Comparison of ENCODE assay signal across 8 cellular contexts in genomic region chr6:36986704-36987047, GRCh38. TPM values are rescaled to one million over a fixed set of nuclear protein-coding genes. Genes with fewer than 3 reads are reported as not detected.
DNase-seq lines count a peak whose midpoint lies in the region; ATAC-seq and TF ChIP-seq lines count a peak whose summit lies in the region.

No MANE protein-coding gene starts in this region.

- CTCF ChIA-PET in AG04450 (lab: Charles Lee), result interaction anchor here (1.5 to 2.3 kb wide), 2 partner anchors 31 to 101 kb away, joined by 5 to 11 read pairs; no protein-coding TSS in a partner anchor
- CTCF ChIA-PET in HEK293 (lab: Yijun Ruan, JAX), result interaction anchor here (1.0 to 5.1 kb wide), 2 partner anchors 32 to 227 kb away, joined by 3 to 41 read pairs; no protein-coding TSS in a partner anchor

- ATAC-seq in HG03095 (IDR thresholded peaks at IDR 0.05; ENCODE audit: unreplicated experiment), result no peak

- H3K36me3 ChIP-seq in HEK293 (ENCODE audit: control insufficient read depth in 2 of 2, insufficient read depth in 1 of 2, low read length in 2 of 2) (peaks cover 0 to 6% of the 10 kb centered on the region in 2 experiments; a peak in 2 of 3 replicates), liver (ENCODE audit: control insufficient read depth in 4 of 4, insufficient read depth in 3 of 4, low read depth in 1 of 4, low read length in 3 of 4) (no peaks in the 10 kb centered on the region), tibial nerve (no peaks in the 10 kb centered on the region)

- TF ChIP-seq CTCF in AG04450 (IDR thresholded peaks at IDR 0.05; ENCODE audit: low read depth, low read length) (no peak), HEK293 (tag by site-specific recombination; IDR thresholded peaks at IDR 0.05) (no peak), liver (IDR thresholded peaks at IDR 0.05; ENCODE audit: low read depth, low read length, missing input control) (no peak), tibial nerve (IDR thresholded peaks at IDR 0.05) (no peak)

- H3K27me3 ChIP-seq in AG04450 (ENCODE audit: control insufficient read depth, insufficient read depth, low read length) (peaks cover 4% of the 10 kb centered on the region), liver (ENCODE audit: control insufficient read depth in 4 of 4, insufficient read depth in 4 of 4, low read length in 3 of 4) (no peaks in the 10 kb centered on the region), tibial nerve (no peaks in the 10 kb centered on the region)

- peak overlapping the region; percentile 94 to 97 for H3K9ac ChIP-seq in liver (ENCODE audit: low read depth in 1 of 2, low read length in 2 of 2)

- TF ChIP-seq RAD21 in liver (IDR thresholded peaks at IDR 0.05), result no peak

- no peak for TF ChIP-seq POLR2A in tibial nerve (IDR thresholded peaks at IDR 0.05)

- H3K27ac ChIP-seq in AG04450 (ENCODE audit: low read depth, low read length), result peak overlapping the region; percentile 69
- H3K27ac ChIP-seq in HEK293 (ENCODE audit: extremely low read depth, low read depth, low read length), result peak overlapping the region; percentile 92
- peak overlapping the region; percentile 2 for H3K27ac ChIP-seq in adipose tissue (ENCODE audit: low read depth, low read length)
- peak overlapping the region; percentile 86 to 97 for H3K27ac ChIP-seq in liver (ENCODE audit: low read depth in 1 of 2, low read length in 2 of 2)
- peak overlapping the region; percentile 91 to 98 (median 98) for H3K27ac ChIP-seq in tibial nerve

- POLR2A ChIA-PET in AG04450 (lab: Yijun Ruan, JAX) (interaction anchor here (0.7 to 1.5 kb wide), 14 partner anchors 8 to 221 kb away, joined by 3 to 14 read pairs (median 4); partner anchors contain the start of gene PPIL1), HEK293 (lab: Yijun Ruan, JAX) (interaction anchor here (0.8 to 1.8 kb wide), 24 partner anchors 10 to 406 kb away, joined by 3 to 20 read pairs (median 4); partner anchors contain the start of genes C6orf89, CDKN1A, PPIL1 and TBC1D22B)

- H3K4me1 ChIP-seq in HEK293 (ENCODE audit: control insufficient read depth, insufficient read depth, low read length) (peaks cover 9% of the 10 kb centered on the region), liver (ENCODE audit: control insufficient read depth in 4 of 4, insufficient read depth in 4 of 4, low read length in 3 of 4) (peaks cover 6 to 30% (median 17%) of the 10 kb centered on the region in 4 donors), tibial nerve (peaks cover 0 to 46% (median 25%) of the 10 kb centered on the region in 4 donors)

- H3K9me3 ChIP-seq in AG04450 (ENCODE audit: control insufficient read depth, insufficient read depth, low read length), result no peaks in the 10 kb centered on the region
- H3K9me3 ChIP-seq in HEK293 (ENCODE audit: control insufficient read depth, insufficient read depth, low read depth, low read length), result no peaks in the 10 kb centered on the region
- no peaks in the 10 kb centered on the region for H3K9me3 ChIP-seq in liver (ENCODE audit: control insufficient read depth in 4 of 4, low read length in 3 of 4)
- no peaks in the 10 kb centered on the region for H3K9me3 ChIP-seq in tibial nerve

- no peak for TF ChIP-seq EP300 in tibial nerve (IDR thresholded peaks at IDR 0.05)

- H3K4me3 ChIP-seq in AG04450 (ENCODE audit: low read depth, low read length) (peak overlapping the region; percentile 93), HEK293 (ENCODE audit: low read depth, low read length) (peak overlapping the region; percentile 77), liver (ENCODE audit: low read depth in 1 of 3, low read length in 3 of 3) (peak overlapping the region; percentile 88 to 96 (median 93)), tibial nerve (peak overlapping the region; percentile 38 to 100 (median 93))

- WGBS in adipose tissue, 3 donors, result 1 to 2% (median 2%) methylated on average over 8 of the region's 8 CpGs
- 2% methylated on average over 8 of the region's 8 CpGs for WGBS in liver
- 0 to 5% methylated on average over 7 to 8 of the region's 8 CpGs for WGBS in tibial nerve, 2 donors

- DNase-seq in AG04450 (ENCODE audit: low read depth, low spot score) (no peak), tibial nerve (ENCODE audit: low spot score in 2 of 2) (no peak), kidney tubule cell (ENCODE audit: low spot score) (no peak), HuH-7.5 (ENCODE audit: low spot score) (no peak)

TF ChIP-seq in HEK293, 187 proteins besides CTCF, POLR2A, EP300 and RAD21 (continues in another document):
- TF ChIP-seq EGR2 (tag by site-specific recombination; IDR thresholded peaks at IDR 0.05; ENCODE audit: low read depth) (no peak), SP7 (tag by site-specific recombination; IDR thresholded peaks at IDR 0.05) (0 out of 2 replicates have a peak, but pooled peaks have one; percentile 6), ZNF341 (tag by site-specific recombination; IDR thresholded peaks at IDR 0.05; ENCODE audit: low read depth) (peak; percentile 84)
- TF ChIP-seq, protein P1, sequence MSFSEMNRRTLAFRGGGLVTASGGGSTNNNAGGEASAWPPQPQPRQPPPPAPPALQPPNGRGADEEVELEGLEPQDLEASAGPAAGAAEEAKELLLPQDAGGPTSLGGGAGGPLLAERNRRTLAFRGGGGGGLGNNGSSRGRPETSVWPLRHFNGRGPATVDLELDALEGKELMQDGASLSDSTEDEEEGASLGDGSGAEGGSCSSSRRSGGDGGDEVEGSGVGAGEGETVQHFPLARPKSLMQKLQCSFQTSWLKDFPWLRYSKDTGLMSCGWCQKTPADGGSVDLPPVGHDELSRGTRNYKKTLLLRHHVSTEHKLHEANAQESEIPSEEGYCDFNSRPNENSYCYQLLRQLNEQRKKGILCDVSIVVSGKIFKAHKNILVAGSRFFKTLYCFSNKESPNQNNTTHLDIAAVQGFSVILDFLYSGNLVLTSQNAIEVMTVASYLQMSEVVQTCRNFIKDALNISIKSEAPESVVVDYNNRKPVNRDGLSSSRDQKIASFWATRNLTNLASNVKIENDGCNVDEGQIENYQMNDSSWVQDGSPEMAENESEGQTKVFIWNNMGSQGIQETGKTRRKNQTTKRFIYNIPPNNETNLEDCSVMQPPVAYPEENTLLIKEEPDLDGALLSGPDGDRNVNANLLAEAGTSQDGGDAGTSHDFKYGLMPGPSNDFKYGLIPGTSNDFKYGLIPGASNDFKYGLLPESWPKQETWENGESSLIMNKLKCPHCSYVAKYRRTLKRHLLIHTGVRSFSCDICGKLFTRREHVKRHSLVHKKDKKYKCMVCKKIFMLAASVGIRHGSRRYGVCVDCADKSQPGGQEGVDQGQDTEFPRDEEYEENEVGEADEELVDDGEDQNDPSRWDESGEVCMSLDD (tag by site-specific recombination; IDR thresholded peaks at IDR 0.05), result 0 out of 2 replicates have a peak, but pooled peaks have one; percentile 4

TF ChIP-seq in liver, 16 proteins besides CTCF, POLR2A, EP300 and RAD21 (continues in another document):
- TF ChIP-seq ZBTB33 (IDR thresholded peaks at IDR 0.05), result no peak

RNA-seq across cellular contexts. Expression of gene MTCH1, which starts 0.7 kb away (rescaled TPM):
- polyA plus RNA-seq in AG04450 (2011; rRNA removed) (149 and 160 TPM in 2 replicates), adipose tissue (100 to 1,000 TPM; 127 to 203 (median 189) TPM), liver (10 to 100 TPM; 61.5 to 75.4 TPM)
- polyA minus RNA-seq in AG04450 (2011; rRNA and poly(A)+ RNA removed), result 144 and 161 TPM in 2 replicates
- total RNA-seq in liver (10 to 100 TPM; 72.8 to 79.6 TPM), tibial nerve (100 to 1,000 TPM; 277 to 347 (median 301) TPM)

RNA-seq across cellular contexts. Expression of gene FGD2, which starts 18.8 kb away (rescaled TPM):
- polyA plus RNA-seq in AG04450 (2011; rRNA removed) (not detected in 2 replicates), adipose tissue (10 to 100 TPM in 1 of 3 donors, 1 to 10 TPM in 2; 3.6 to 10.1 (median 7.0) TPM), liver (1 to 10 TPM; 4.6 to 5.8 TPM)
- not detected in 2 replicates for polyA minus RNA-seq in AG04450 (2011; rRNA and poly(A)+ RNA removed)
- total RNA-seq in liver (10 to 100 TPM; 12.4 to 24.4 TPM), tibial nerve (100 to 1,000 TPM in 1 of 4 donors, 10 to 100 TPM in 3; 40.9 to 182 (median 48.5) TPM)

RNA-seq across cellular contexts. Expression of gene PI16, which starts 32.1 kb away (rescaled TPM):
- polyA plus RNA-seq in AG04450 (2011; rRNA removed) (0.05 and 0.11 TPM in 2 replicates), adipose tissue (10 to 100 TPM in 1 of 3 donors, 1 to 10 TPM in 1, under 1 TPM in 1; 0.56 to 34.3 (median 3.1) TPM), liver (under 1 TPM; 0.12 to 0.24 TPM)
- polyA minus RNA-seq in AG04450 (2011; rRNA and poly(A)+ RNA removed), result not detected in 2 replicates
- total RNA-seq in liver (under 1 TPM in 1 of 2 donors, not detected in 1; 0.25 TPM), tibial nerve (10 to 100 TPM; 17.4 to 70.2 (median 46.2) TPM)

Comparison
In these comparisons a context has a peak if more than half of its experiments do, and no peak if none do; other contexts are left out.
1. H3K27ac ChIP-seq: peak in every context shown above with its lines; median percentile 98 in tibial nerve; 92 in HEK293; 92 in liver; 69 in AG04450; 2 in adipose tissue.